1 cellular context compared by ENCODE assay signal in genomic region chr17:28864991-28865849, GRCh38.
TF ChIP-seq lines count a peak whose summit lies in the region.

No MANE protein-coding gene starts in this region.

TF ChIP-seq in GM12878, 131 proteins besides CTCF, POLR2A, EP300 and RAD21:
- TF ChIP-seq ETV6 (conservative IDR thresholded peaks at IDR 0.05 in 1 of 2, IDR thresholded peaks at IDR 0.05 in 1 of 2; ENCODE audit: borderline replicate concordance in 1 of 2, low read depth in 1 of 2): peak in 1 of 2 experiments; percentile 2; a peak in 1 of 4 replicates
- no peak for TF ChIP-seq ATF7 (IDR thresholded peaks at IDR 0.05; ENCODE audit: low read depth)
- no peak for TF ChIP-seq RFX5 (IDR thresholded peaks at IDR 0.05; ENCODE audit: low read depth, low read length)
- TF ChIP-seq MEF2A (IDR thresholded peaks at IDR 0.05; ENCODE audit: insufficient read depth, low read depth, low read length): no peak
- TF ChIP-seq SREBF2 (IDR thresholded peaks at IDR 0.05; ENCODE audit: low read length): no peak
- TF ChIP-seq, protein P1, sequence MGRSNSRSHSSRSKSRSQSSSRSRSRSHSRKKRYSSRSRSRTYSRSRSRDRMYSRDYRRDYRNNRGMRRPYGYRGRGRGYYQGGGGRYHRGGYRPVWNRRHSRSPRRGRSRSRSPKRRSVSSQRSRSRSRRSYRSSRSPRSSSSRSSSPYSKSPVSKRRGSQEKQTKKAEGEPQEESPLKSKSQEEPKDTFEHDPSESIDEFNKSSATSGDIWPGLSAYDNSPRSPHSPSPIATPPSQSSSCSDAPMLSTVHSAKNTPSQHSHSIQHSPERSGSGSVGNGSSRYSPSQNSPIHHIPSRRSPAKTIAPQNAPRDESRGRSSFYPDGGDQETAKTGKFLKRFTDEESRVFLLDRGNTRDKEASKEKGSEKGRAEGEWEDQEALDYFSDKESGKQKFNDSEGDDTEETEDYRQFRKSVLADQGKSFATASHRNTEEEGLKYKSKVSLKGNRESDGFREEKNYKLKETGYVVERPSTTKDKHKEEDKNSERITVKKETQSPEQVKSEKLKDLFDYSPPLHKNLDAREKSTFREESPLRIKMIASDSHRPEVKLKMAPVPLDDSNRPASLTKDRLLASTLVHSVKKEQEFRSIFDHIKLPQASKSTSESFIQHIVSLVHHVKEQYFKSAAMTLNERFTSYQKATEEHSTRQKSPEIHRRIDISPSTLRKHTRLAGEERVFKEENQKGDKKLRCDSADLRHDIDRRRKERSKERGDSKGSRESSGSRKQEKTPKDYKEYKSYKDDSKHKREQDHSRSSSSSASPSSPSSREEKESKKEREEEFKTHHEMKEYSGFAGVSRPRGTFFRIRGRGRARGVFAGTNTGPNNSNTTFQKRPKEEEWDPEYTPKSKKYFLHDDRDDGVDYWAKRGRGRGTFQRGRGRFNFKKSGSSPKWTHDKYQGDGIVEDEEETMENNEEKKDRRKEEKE (IDR thresholded peaks at IDR 0.05): no peak
- TF ChIP-seq HDAC6 (IDR thresholded peaks at IDR 0.05; ENCODE audit: unreplicated experiment): no peak
- TF ChIP-seq CREB1 (IDR thresholded peaks at IDR 0.05; ENCODE audit: low read depth): no peak
